ENCODE assay signal across 14 cellular contexts in the genomic region with DNA sequence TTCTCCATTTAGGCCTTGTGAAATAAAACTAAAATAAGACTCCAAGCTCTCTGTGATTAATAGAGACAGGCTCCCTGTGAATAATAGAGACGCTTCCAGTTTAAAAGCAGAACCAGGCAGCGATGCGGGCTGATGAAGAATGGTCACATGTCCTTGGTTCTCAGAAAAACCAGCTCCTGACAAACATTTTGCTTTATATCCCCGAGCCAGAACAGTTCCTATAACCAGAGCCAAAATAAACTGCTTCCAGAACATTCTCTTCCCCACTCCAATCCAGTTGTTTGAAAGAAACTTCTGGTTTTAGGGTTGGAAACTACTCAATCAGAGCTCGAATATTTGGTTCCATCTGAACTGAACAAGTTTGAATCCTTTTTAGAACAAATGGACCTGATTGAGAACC.
A peak's percentile ranks its signal among the peaks of the same experiment; 100 is the strongest.
DNase-seq lines count a peak whose midpoint lies in the region; ATAC-seq and TF ChIP-seq lines count a peak whose summit lies in the region.
"Had no signal": no experiment of that assay in that cellular context is flagged by ENCODE, and none has a peak within 500 bp of the region (broad histone marks: within the 10 kb centered on the region; RNA-seq: fewer than 3 reads in every experiment).

No MANE protein-coding gene starts in this region.

- no peaks in the 10 kb centered on the region for H3K27me3 ChIP-seq in ascending aorta
- H3K27me3 ChIP-seq in left ventricle myocardium inferior (ENCODE audit: low read depth), result peaks cover 33% of the 10 kb centered on the region
- H3K27me3 ChIP-seq in gastrocnemius medialis, result no peaks in the 10 kb centered on the region
- H3K27me3 ChIP-seq: upper lobe of left lung had no signal

- H3K27ac ChIP-seq in ascending aorta, result peak overlapping the region; percentile 29 to 79
- peak overlapping the region; percentile 88 for H3K27ac ChIP-seq in left ventricle myocardium inferior (replicated peaks)
- peak overlapping the region; percentile 48 to 62 (median 54) for H3K27ac ChIP-seq in gastrocnemius medialis
- H3K27ac ChIP-seq: neutrophil had no signal

- TF ChIP-seq POLR2A in gastrocnemius medialis (IDR thresholded peaks at IDR 0.05), result no peak

- H3K36me3 ChIP-seq in ascending aorta, result no peaks in the 10 kb centered on the region
- H3K36me3 ChIP-seq in left ventricle myocardium inferior, result no peaks in the 10 kb centered on the region
- H3K36me3 ChIP-seq in gastrocnemius medialis, result no peaks in the 10 kb centered on the region
- H3K36me3 ChIP-seq: neutrophil, upper lobe of left lung had no signal

- TF ChIP-seq CTCF in ascending aorta (IDR thresholded peaks at IDR 0.05) (no peak), left ventricle myocardium inferior (IDR thresholded peaks at IDR 0.05; ENCODE audit: borderline replicate concordance) (no peak), gastrocnemius medialis (IDR thresholded peaks at IDR 0.05 in 4 of 5, conservative IDR thresholded peaks at IDR 0.05 in 1 of 5) (no peak)

- in situ Hi-C loops in gastrocnemius medialis (cut with MboI; ENCODE audit: low sequenced_read_pairs in 4 of 4), result no loop called here

- no peaks in the 10 kb centered on the region for H3K9me3 ChIP-seq in ascending aorta
- H3K9me3 ChIP-seq in left ventricle myocardium inferior (replicated peaks), result no peaks in the 10 kb centered on the region
- H3K9me3 ChIP-seq in gastrocnemius medialis, result no peaks in the 10 kb centered on the region
- H3K9me3 ChIP-seq: neutrophil, upper lobe of left lung had no signal

- peak; percentile 61 for DNase-seq in CD1c-positive myeloid dendritic cell (ENCODE audit: extremely low spot score)
- DNase-seq in ascending aorta (ENCODE audit: low spot score in 2 of 2), result peak in 1 of 2 donors; percentile 71
- peak; percentile 30 for DNase-seq in left ventricle myocardium inferior
- DNase-seq in gastrocnemius medialis, result peak in 1 of 2 donors; percentile 28
- no peak for DNase-seq in NCI-H526 treated with DMSO at 0.1 percent for 48 hours (lab: John Stamatoyannopoulos, UW)
- DNase-seq in NK-92 treated with Interleukin-12 subunit alpha and Interleukin-12 subunit beta, amount 100 ng/mL, for 24 hours (lab: John Stamatoyannopoulos, UW), result no peak
- no peak for DNase-seq in activated gamma-delta T cell (lab: John Stamatoyannopoulos, UW)
- DNase-seq: activated CD4-positive, alpha-beta T cell treated with anti-CD3 and anti-CD28 coated beads, Interleukin-2, amount 10 ng/mL, durations not matched to agents 24 days and 14 days; left colon; NCI-H1417; upper lobe of left lung had no signal

- H3K4me3 ChIP-seq in ascending aorta (peak overlapping the region in 1 of 2 donors; percentile 40), left ventricle myocardium inferior (peak overlapping the region; percentile 29), gastrocnemius medialis (no peak overlapping the region)
- H3K4me3 ChIP-seq: upper lobe of left lung had no signal

- peak; percentile 52 to 81 for ATAC-seq in gastrocnemius medialis
- ATAC-seq in GM18909 (IDR thresholded peaks at IDR 0.05; ENCODE audit: poor library complexity, unreplicated experiment), result no peak
- ATAC-seq: activated T-helper 17 cell treated with anti-CD3 and anti-CD28 coated beads, Interleukin-2, amount 50 U/mL, for 72 hours; left colon had no signal

- H3K4me1 ChIP-seq in ascending aorta (peaks cover 0 to 21% of the 10 kb centered on the region in 2 donors), left ventricle myocardium inferior (peaks cover 20% of the 10 kb centered on the region), gastrocnemius medialis (no peaks in the 10 kb centered on the region)

- intact Hi-C loops in ascending aorta (cut with DNase I) (no loop called here), left ventricle myocardium inferior (cut with micrococcal nuclease) (no loop called here), gastrocnemius medialis (cut with DNase I; ENCODE audit: low total_unique reads) (loop anchor here (5.0 kb wide), 1 partner anchor 137 kb away; no protein-coding TSS in a partner anchor)

Comparison
In these comparisons a context has a peak if more than half of its experiments do, and no peak if none do; other contexts are left out.
1. DNase-seq: peak in CD1c-positive myeloid dendritic cell (single experiment) and left ventricle myocardium inferior (single experiment); none in NCI-H526 treated with DMSO at 0.1 percent for 48 hours (single experiment), NK-92 treated with Interleukin-12 subunit alpha and Interleukin-12 subunit beta, amount 100 ng/mL, for 24 hours (single experiment) and activated gamma-delta T cell (single experiment).
2. Peak in every context shown above with its lines, with median percentiles within 50 percentile points of each other: H3K27ac ChIP-seq.